Comparison of ENCODE assay signal across 16 cellular contexts in the genomic region with DNA sequence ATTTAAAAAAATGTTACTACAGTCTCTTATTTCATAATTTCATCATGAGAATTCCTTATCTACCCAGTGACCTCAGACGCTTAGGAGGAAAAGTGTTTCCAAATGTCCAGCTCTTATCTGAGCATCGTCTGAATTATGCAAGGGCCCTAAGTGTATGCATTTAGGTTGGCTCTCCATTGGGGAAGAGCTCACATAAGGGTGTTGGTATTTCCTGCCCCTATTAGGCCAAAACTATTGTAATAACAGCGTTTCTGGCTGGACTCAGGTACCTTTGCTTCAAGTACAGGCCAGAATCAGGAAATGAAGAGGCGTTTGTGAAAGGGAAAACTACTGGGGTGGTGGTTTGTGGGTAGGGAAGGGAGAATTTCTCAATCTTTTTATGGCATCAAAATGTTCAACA. TPM values are rescaled to one million over a fixed set of nuclear protein-coding genes. Genes with fewer than 3 reads are reported as not detected.
DNase-seq lines count a peak whose midpoint lies in the region; ATAC-seq, FAIRE-seq and TF ChIP-seq lines count a peak whose summit lies in the region.
"Had no signal": no experiment of that assay in that cellular context is flagged by ENCODE, and none has a peak within 500 bp of the region (broad histone marks: within the 10 kb centered on the region; RNA-seq: fewer than 3 reads in every experiment).

No MANE protein-coding gene starts in this region.

- H3K4me1 ChIP-seq in adrenal gland (replicated peaks in 1 of 2) (no peaks in the 10 kb centered on the region), A673 (ENCODE audit: insufficient read depth, low read length, poor library complexity, severe bottlenecking) (no peaks in the 10 kb centered on the region)

- no peak for FAIRE-seq in H54 (lab: Jason Lieb, UNC)
- FAIRE-seq: A204.1 had no signal

- BruUV-seq in A673 (replicated peaks; lab: Mats Ljungman, UMichigan), result no TSS peak

- DNase-seq in Right ventricle myocardium inferior (ENCODE audit: missing footprints) (no peak), cardiac septum (ENCODE audit: low spot score) (no peak), adrenal gland (peak in 2 of 7 donors; percentile 19 to 51), left ventricle myocardium superior (no peak), H54 (ENCODE audit: insufficient read length, low spot score) (no peak), A673 (ENCODE audit: low spot score) (no peak), LoVo (ENCODE audit: low spot score) (no peak)
- DNase-seq in stimulated activated CD4-positive, alpha-beta T cell treated with anti-CD3 and anti-CD28 coated beads, Interleukin-12 subunit alpha, Interleukin-12 subunit beta, amount 100 ng/mL, for 4 hours, result no peak
- DNase-seq: activated CD4-positive, alpha-beta T cell treated with anti-CD3 and anti-CD28 coated beads for 36 hours; amygdala; DMS 273 treated with DMSO at 0.1 percent for 48 hours; effector memory CD4-positive, alpha-beta T cell; Karpas-422; nephron progenitor cell had no signal

- TF ChIP-seq POLR2A in adrenal gland (IDR thresholded peaks at IDR 0.05), result no peak
- TF ChIP-seq POLR2A in H54 (IDR thresholded peaks at IDR 0.05; ENCODE audit: low read depth, low read length), result no peak

- ATAC-seq in Right ventricle myocardium inferior (peak; percentile 95), left ventricle myocardium superior (peak; percentile 94)
- ATAC-seq: activated CD4-positive, alpha-beta T cell treated with anti-CD3 and anti-CD28 coated beads for 36 hours had no signal

- intact Hi-C loops in Right ventricle myocardium inferior (cut with DNase I), result no loop called here
- intact Hi-C loops in cardiac septum (cut with DNase I), result no loop called here
- intact Hi-C loops in adrenal gland (cut with DNase I), result no loop called here
- intact Hi-C loops in left ventricle myocardium superior (cut with micrococcal nuclease), result no loop called here
- intact Hi-C loops in A673 (cut with micrococcal nuclease; ENCODE audit: unreplicated experiment), result no loop called here

- WGBS in adrenal gland, 4 donors, result 35 to 45% (median 38%) methylated on average over 4 of the region's 4 CpGs

- H3K27ac ChIP-seq in adrenal gland, result peak overlapping the region in 3 of 5 donors; percentile 1 to 68 (median 44)
- H3K27ac ChIP-seq in A673 (ENCODE audit: low read depth, low read length, poor library complexity, severe bottlenecking), result no peak overlapping the region
- H3K27ac ChIP-seq: thoracic aorta had no signal

- H3K4me3 ChIP-seq in adrenal gland (no peak overlapping the region), A673 (ENCODE audit: low read depth, low read length, poor library complexity, severe bottlenecking) (no peak overlapping the region)
- H3K4me3 ChIP-seq: thoracic aorta had no signal

- H3K36me3 ChIP-seq in adrenal gland (replicated peaks in 1 of 2) (no peaks in the 10 kb centered on the region), A673 (ENCODE audit: insufficient read depth, low read length, poor library complexity, severe bottlenecking) (no peaks in the 10 kb centered on the region)
- H3K36me3 ChIP-seq: thoracic aorta had no signal

- CTCF ChIA-PET in A673 (lab: Charles Lee), result no interaction called here

- TF ChIP-seq CTCF in adrenal gland (IDR thresholded peaks at IDR 0.05) (no peak), A673 (conservative IDR thresholded peaks at IDR 0.05; ENCODE audit: low read depth, low read length) (no peak)

- H3K9me3 ChIP-seq in adrenal gland (replicated peaks in 1 of 3) (no peaks in the 10 kb centered on the region), A673 (ENCODE audit: low read depth, low read length, poor library complexity, severe bottlenecking) (no peaks in the 10 kb centered on the region)
- H3K9me3 ChIP-seq: thoracic aorta had no signal

- POLR2A ChIA-PET in A673 (lab: Charles Lee; ENCODE audit: low non-redundant PET), result no interaction called here

- H3K27me3 ChIP-seq in adrenal gland (no peaks in the 10 kb centered on the region), A673 (replicated peaks; ENCODE audit: insufficient read depth, low read depth, low read length, poor library complexity) (no peaks in the 10 kb centered on the region)

RNA-seq across cellular contexts. Expression of a gene that starts 40.4 kb away (rescaled TPM):
- total RNA-seq in Right ventricle myocardium inferior, result 28.1 TPM
- 79.2 TPM for total RNA-seq in cardiac septum
- 100 to 1,000 TPM; 123 to 685 (median 238) TPM for total RNA-seq in adrenal gland
- 100 to 1,000 TPM; 104 to 162 (median 136) TPM for polyA plus RNA-seq in adrenal gland
- total RNA-seq in left ventricle myocardium superior, result 37.5 TPM
- total RNA-seq in A673 (2021), result 40.0 and 73.3 TPM in 2 replicates
